ENCODE assay signal across 14 cellular contexts in the genomic region with DNA sequence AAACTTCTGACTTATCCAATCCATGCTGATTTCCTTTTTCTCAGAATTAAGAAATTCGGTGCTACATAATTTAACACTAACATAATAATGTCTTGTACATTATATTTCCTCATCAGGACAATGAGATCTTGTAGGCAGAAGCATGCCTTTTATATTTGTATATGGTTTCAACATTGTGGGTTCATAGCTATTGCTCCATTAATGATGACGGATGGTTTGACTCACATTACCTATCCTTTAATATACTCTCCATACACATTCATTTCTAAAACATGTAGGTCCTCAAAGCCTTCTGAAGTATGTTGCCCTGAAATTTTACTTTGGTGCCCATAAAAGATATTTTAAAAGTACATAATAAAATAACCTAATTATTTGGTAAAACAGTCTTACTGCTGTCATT.
DNase-seq lines count a peak whose midpoint lies in the region; ATAC-seq and TF ChIP-seq lines count a peak whose summit lies in the region.
"Had no signal": no experiment of that assay in that cellular context is flagged by ENCODE, and none has a peak within 500 bp of the region (broad histone marks: within the 10 kb centered on the region; RNA-seq: fewer than 3 reads in every experiment).

No MANE protein-coding gene starts in this region.

- no peak overlapping the region for H3K27ac ChIP-seq in RWPE1
- H3K27ac ChIP-seq in lower lobe of right lung: no peak overlapping the region
- H3K27ac ChIP-seq: BLaER1 treated with 17β-estradiol and CSF1 and Interleukin-3, amounts not matched to agents 10 nM and 100 nM had no signal

- DNase-seq in HCEC 1CT: peak; percentile 25
- peak; percentile 60 for DNase-seq in RWPE1 (ENCODE audit: low spot score)
- DNase-seq in choroid plexus epithelial cell (ENCODE audit: low read depth): peak; percentile 9
- peak; percentile 8 for DNase-seq in iris pigment epithelial cell (ENCODE audit: low read depth)
- DNase-seq in lower lobe of right lung: no peak
- no peak for DNase-seq in GM10248 (ENCODE audit: extremely low spot score)
- no peak for DNase-seq in stimulated activated CD4-positive, alpha-beta T cell treated with anti-CD3 and anti-CD28 coated beads, Interleukin-4, amount 100 ng/mL, for 24 hours
- DNase-seq: ACHN; CD4-positive, CD25-positive, alpha-beta regulatory T cell; DMS53; H7 had no signal

- TF ChIP-seq CTCF in RWPE1 (conservative IDR thresholded peaks at IDR 0.05; ENCODE audit: low read depth) (no peak), choroid plexus epithelial cell (conservative IDR thresholded peaks at IDR 0.05; ENCODE audit: low read depth, low read length) (no peak), lower lobe of right lung (IDR thresholded peaks at IDR 0.05) (no peak), GM10248 (IDR thresholded peaks at IDR 0.05; ENCODE audit: control extremely low read depth, extremely low read depth, low read depth, missing control alignments) (no peak)

- H3K27me3 ChIP-seq in lower lobe of right lung (ENCODE audit: low read depth): no peaks in the 10 kb centered on the region
- H3K27me3 ChIP-seq: BLaER1 treated with 17β-estradiol and CSF1 and Interleukin-3, amounts not matched to agents 10 nM and 100 nM had no signal

- ATAC-seq in lower lobe of right lung: no peak
- ATAC-seq: GM12878, GM23338 had no signal

- H3K36me3 ChIP-seq in lower lobe of right lung: no peaks in the 10 kb centered on the region
- H3K36me3 ChIP-seq: BLaER1 treated with 17β-estradiol and CSF1 and Interleukin-3, amounts not matched to agents 10 nM and 100 nM had no signal

- H3K9me3 ChIP-seq in lower lobe of right lung: no peaks in the 10 kb centered on the region
- H3K9me3 ChIP-seq: BLaER1 treated with 17β-estradiol and CSF1 and Interleukin-3, amounts not matched to agents 10 nM and 100 nM had no signal

- CTCF ChIA-PET in RWPE1 (lab: Yijun Ruan, JAX) (interaction anchor here (0.8 kb wide), 1 partner anchor 124 kb away, joined by 4 read pairs; no protein-coding TSS in a partner anchor), GM10248 (lab: Yijun Ruan, JAX) (no interaction called here)

- no peaks in the 10 kb centered on the region for H3K4me1 ChIP-seq in lower lobe of right lung
- H3K4me1 ChIP-seq: BLaER1 treated with 17β-estradiol and CSF1 and Interleukin-3, amounts not matched to agents 10 nM and 100 nM had no signal

- no peak overlapping the region for H3K4me3 ChIP-seq in choroid plexus epithelial cell (ENCODE audit: low read depth, low read length)
- H3K4me3 ChIP-seq in lower lobe of right lung: no peak overlapping the region
- H3K4me3 ChIP-seq: BLaER1 treated with 17β-estradiol and CSF1 and Interleukin-3, amounts not matched to agents 10 nM and 100 nM; GM12878; GM23338 had no signal

- intact Hi-C loops in lower lobe of right lung (cut with DNase I): no loop called here

- POLR2A ChIA-PET in RWPE1 (lab: Yijun Ruan, JAX; ENCODE audit: low non-redundant PET): no interaction called here
- POLR2A ChIA-PET in GM10248 (lab: Yijun Ruan, JAX): no interaction called here

Comparison
In these comparisons a context has a peak if more than half of its experiments do, and no peak if none do; other contexts are left out.
1. DNase-seq: peak in HCEC 1CT (single experiment), RWPE1 (single experiment), choroid plexus epithelial cell (single experiment) and iris pigment epithelial cell (single experiment); none in lower lobe of right lung (single experiment), GM10248 (single experiment) and stimulated activated CD4-positive, alpha-beta T cell treated with anti-CD3 and anti-CD28 coated beads, Interleukin-4, amount 100 ng/mL, for 24 hours (single experiment).